In the genomic region with DNA sequence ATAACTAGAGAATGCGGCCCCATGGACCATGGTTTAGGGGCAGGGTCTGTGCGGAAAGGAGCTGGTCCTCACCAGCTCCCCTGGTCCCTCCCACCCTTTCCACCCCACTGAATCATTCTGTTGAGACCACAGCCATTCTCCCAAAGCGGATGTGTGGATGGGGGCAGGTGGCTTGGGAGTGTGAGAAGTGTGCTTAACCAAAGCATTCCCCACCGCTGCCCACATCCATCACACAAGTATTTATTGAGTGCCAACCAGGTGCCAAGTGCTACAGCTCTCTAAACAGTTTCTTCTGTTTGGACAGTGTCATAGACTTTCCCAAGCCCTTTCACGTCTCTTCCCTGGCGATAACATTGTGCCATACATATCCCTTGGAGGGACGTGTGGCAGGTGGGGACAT, we compare ENCODE assay signal across 17 cellular contexts. TPM values are rescaled to one million over a fixed set of nuclear protein-coding genes. Genes with fewer than 3 reads are reported as not detected.
A peak's percentile ranks its signal among the peaks of the same experiment; 100 is the strongest.
DNase-seq lines count a peak whose midpoint lies in the region; ATAC-seq, FAIRE-seq and TF ChIP-seq lines count a peak whose summit lies in the region.
"Had no signal": no experiment of that assay in that cellular context is flagged by ENCODE, and none has a peak within 500 bp of the region (broad histone marks: within the 10 kb centered on the region; RNA-seq: fewer than 3 reads in every experiment).

No MANE protein-coding gene starts in this region.

- intact Hi-C loops in left ventricle myocardium inferior (cut with micrococcal nuclease) (loop anchor here (10.0 kb wide), 1 partner anchor 71 kb away; no protein-coding TSS in a partner anchor), left ventricle myocardium superior (cut with micrococcal nuclease) (no loop called here), aorta (cut with DNase I) (loop anchor here in 1 of 2 donors (10.0 kb wide), 1 partner anchor 49 kb away; no protein-coding TSS in a partner anchor), HepG2 (cut with micrococcal nuclease; ENCODE audit: unreplicated experiment) (no loop called here), Caco-2 (cut with micrococcal nuclease; ENCODE audit: unreplicated experiment) (no loop called here)

- H3K4me1 ChIP-seq in left ventricle myocardium inferior: peaks cover 54% of the 10 kb centered on the region
- H3K4me1 ChIP-seq in aorta (ENCODE audit: control insufficient read depth in 1 of 2, insufficient read depth in 2 of 2, low read length in 2 of 2): peaks cover 2 to 3% of the 10 kb centered on the region in 2 donors
- H3K4me1 ChIP-seq in HepG2 (ENCODE audit: insufficient read depth, low read length): no peaks in the 10 kb centered on the region
- 0 out of 2 replicates have a peak, but pooled peaks cover 4% of the 10 kb centered on the region for H3K4me1 ChIP-seq in Caco-2
- H3K4me1 ChIP-seq: upper lobe of right lung had no signal

- in situ Hi-C loops in HepG2 (cut with HindIII; ENCODE audit: extremely low pct_ligation_motif_present, low pct_unique_long_range_greater_than_20kb): no loop called here

- no peak for FAIRE-seq in HepG2 (lab: Jason Lieb, UNC)
- FAIRE-seq: colon, G401.6 had no signal

- no peak overlapping the region for H2AFZ ChIP-seq in HepG2 (ENCODE audit: low read length)

- no peak for DNase-seq in left ventricle myocardium inferior
- DNase-seq in left ventricle myocardium superior: no peak
- peak; percentile 93 for DNase-seq in astrocyte of the hippocampus (ENCODE audit: low read depth, low spot score)
- DNase-seq in myocyte (ENCODE audit: low read depth): peak; percentile 92
- peak; percentile 63 to 77 for DNase-seq in aorta
- DNase-seq in activated CD4-positive, CD25-positive, alpha-beta regulatory T cell treated with anti-CD3 and anti-CD28 coated beads, Interleukin-2, amount 50 U/mL, for 72 hours: no peak
- no peak for DNase-seq in HepG2 (ENCODE audit: low spot score)
- DNase-seq in Caco-2: no peak
- DNase-seq: activated CD4-positive, alpha-beta memory T cell treated with anti-CD3 and anti-CD28 coated beads, Interleukin-2, amount 10 ng/mL, durations not matched to agents 7 days and 5 days; activated naive CD4-positive, alpha-beta T cell treated with Interleukin-2 at 50 U/mL for 16 hours; KG1; NCI-H2081 treated with DMSO at 0.1 percent for 48 hours; upper lobe of right lung had no signal

- no peak for TF ChIP-seq POLR2A in HepG2 (IDR thresholded peaks at IDR 0.05; ENCODE audit: insufficient read depth in 1 of 2, low read depth in 2 of 2, low read length in 2 of 2)

- H3K4me1 Mint-ChIP-seq in Caco-2 (ENCODE audit: low read depth, unreplicated experiment): peaks cover 7% of the 10 kb centered on the region

- H3K4me3 Mint-ChIP-seq in Caco-2 (ENCODE audit: unreplicated experiment): no peak overlapping the region
- H3K4me3 Mint-ChIP-seq: activated CD4-positive, alpha-beta memory T cell treated with anti-CD3 and anti-CD28 coated beads, Interleukin-2, amount 10 ng/mL, durations not matched to agents 7 days and 5 days; natural killer cell treated with Interleukin-12 subunit alpha and Interleukin-12 subunit beta and Interleukin-15 and Interleukin-18, amount 100 ng/mL, for 72 hours; T-helper 2 cell treated with Interferon-gamma antibody and Interleukin-4, amounts not matched to agents 5 μg/mL and 100 μg/mL, for 36 hours had no signal

- CTCF ChIA-PET in HepG2 (lab: Yijun Ruan, JAX; ENCODE audit: low intra/inter-chr PET ratio, low total read pairs): no interaction called here
- CTCF ChIA-PET in Caco-2 (lab: Charles Lee): interaction anchor here (1.0 kb wide), 2 partner anchors 41 to 44 kb away, joined by 3 to 5 read pairs; a partner anchor contains a TSS

- no peaks in the 10 kb centered on the region for H3K27me3 Mint-ChIP-seq in Caco-2 (ENCODE audit: insufficient read depth, unreplicated experiment)

- H3K79me2 ChIP-seq in HepG2 (ENCODE audit: insufficient read depth, low read length): no peaks in the 10 kb centered on the region

- H3K27ac ChIP-seq in left ventricle myocardium inferior (replicated peaks): peak overlapping the region; percentile 87
- peak overlapping the region; percentile 76 to 99 for H3K27ac ChIP-seq in aorta (ENCODE audit: low read depth in 1 of 2, low read length in 2 of 2)
- H3K27ac ChIP-seq in HepG2 (ENCODE audit: extremely low read length, insufficient read depth, low read length): no peak overlapping the region

- no peaks in the 10 kb centered on the region for H3K9me3 Mint-ChIP-seq in Caco-2 (ENCODE audit: unreplicated experiment)
- H3K9me3 Mint-ChIP-seq: activated CD4-positive, alpha-beta memory T cell treated with anti-CD3 and anti-CD28 coated beads, Interleukin-2, amount 10 ng/mL, durations not matched to agents 7 days and 5 days; natural killer cell treated with Interleukin-12 subunit alpha and Interleukin-12 subunit beta and Interleukin-15 and Interleukin-18, amount 100 ng/mL, for 72 hours; T-helper 2 cell treated with Interferon-gamma antibody and Interleukin-4, amounts not matched to agents 5 μg/mL and 100 μg/mL, for 36 hours had no signal

- no peak overlapping the region for H3K4me2 ChIP-seq in HepG2 (ENCODE audit: low read depth, low read length)

- H3K36me3 Mint-ChIP-seq in Caco-2 (ENCODE audit: insufficient read depth, unreplicated experiment): no peaks in the 10 kb centered on the region
- H3K36me3 Mint-ChIP-seq: natural killer cell treated with Interleukin-12 subunit alpha and Interleukin-12 subunit beta and Interleukin-15 and Interleukin-18, amount 100 ng/mL, for 72 hours had no signal

- BruUV-seq in HepG2 (replicated peaks; lab: Mats Ljungman, UMichigan) (no TSS peak), Caco-2 (replicated peaks; lab: Mats Ljungman, UMichigan) (no TSS peak)

- no peak overlapping the region for H3K9ac ChIP-seq in HepG2 (ENCODE audit: insufficient read depth, low read depth, low read length)

- H3K27me3 ChIP-seq in left ventricle myocardium inferior (ENCODE audit: low read depth) (peaks cover 43% of the 10 kb centered on the region), aorta (ENCODE audit: control insufficient read depth in 1 of 2, insufficient read depth in 2 of 2, low read length in 1 of 2) (no peaks in the 10 kb centered on the region), HepG2 (ENCODE audit: control insufficient read depth in 1 of 2, insufficient read depth in 2 of 2, low read length in 2 of 2) (peaks cover 28 to 87% of the 10 kb centered on the region in 2 experiments), Caco-2 (replicated peaks; ENCODE audit: control insufficient read depth, insufficient read depth, low read length) (no peaks in the 10 kb centered on the region)

- H3K27ac Mint-ChIP-seq in Caco-2 (ENCODE audit: unreplicated experiment): no peak overlapping the region
- H3K27ac Mint-ChIP-seq: activated CD4-positive, alpha-beta memory T cell treated with anti-CD3 and anti-CD28 coated beads, Interleukin-2, amount 10 ng/mL, durations not matched to agents 7 days and 5 days; natural killer cell treated with Interleukin-12 subunit alpha and Interleukin-12 subunit beta and Interleukin-15 and Interleukin-18, amount 100 ng/mL, for 72 hours; T-helper 2 cell treated with Interferon-gamma antibody and Interleukin-4, amounts not matched to agents 5 μg/mL and 100 μg/mL, for 36 hours had no signal

- POLR2A ChIA-PET in HepG2 (lab: Yijun Ruan, JAX) (no interaction called here), Caco-2 (lab: Charles Lee) (no interaction called here)

- TF ChIP-seq RAD21 in HepG2 (CRISPR knock-in tag; IDR thresholded peaks at IDR 0.05): no peak

- TF ChIP-seq EP300 in HepG2 (IDR thresholded peaks at IDR 0.05; ENCODE audit: low read depth in 2 of 2, low read length in 2 of 2) (no peak), HepG2 (CRISPR knock-in tag; IDR thresholded peaks at IDR 0.05; ENCODE audit: borderline replicate concordance) (no peak)

- H3K9me3 ChIP-seq in left ventricle myocardium inferior (replicated peaks) (no peaks in the 10 kb centered on the region), aorta (ENCODE audit: control insufficient read depth, low read length) (no peaks in the 10 kb centered on the region), HepG2 (ENCODE audit: low read length) (no peaks in the 10 kb centered on the region), Caco-2 (no peaks in the 10 kb centered on the region)
- H3K9me3 ChIP-seq: upper lobe of right lung had no signal

- no peak for ATAC-seq in left ventricle myocardium superior
- ATAC-seq in aorta (ENCODE audit: low FRiP score): no peak
- ATAC-seq in HepG2: no peak
- ATAC-seq: natural killer cell treated with Interleukin-12 subunit alpha and Interleukin-12 subunit beta and Interleukin-15 and Interleukin-18, amount 100 ng/mL, for 72 hours; upper lobe of right lung had no signal

- H4K20me1 ChIP-seq in HepG2 (ENCODE audit: insufficient read depth, low read length): no peaks in the 10 kb centered on the region; the same call in 1 of the 2 replicates

- no peaks in the 10 kb centered on the region for H3K36me3 ChIP-seq in left ventricle myocardium inferior
- peaks cover 0 to 9% of the 10 kb centered on the region in 2 donors for H3K36me3 ChIP-seq in aorta (ENCODE audit: control insufficient read depth in 1 of 2, insufficient read depth in 2 of 2, low read length in 1 of 2)
- no peaks in the 10 kb centered on the region for H3K36me3 ChIP-seq in HepG2 (replicated peaks in 1 of 2; ENCODE audit: control insufficient read depth in 1 of 2, insufficient read depth in 2 of 2, low read length in 2 of 2)
- H3K36me3 ChIP-seq in Caco-2 (ENCODE audit: control insufficient read depth, insufficient read depth, low read length): no peaks in the 10 kb centered on the region
- H3K36me3 ChIP-seq: upper lobe of right lung had no signal

- H3K4me3 ChIP-seq in left ventricle myocardium inferior (no peak overlapping the region), aorta (ENCODE audit: low read length in 2 of 2) (no peak overlapping the region), HepG2 (replicated peaks in 1 of 3; ENCODE audit: insufficient read depth in 1 of 3, low read depth in 2 of 3, low read length in 3 of 3) (no peak overlapping the region), Caco-2 (ENCODE audit: low read depth, low read length) (no peak overlapping the region)
- H3K4me3 ChIP-seq: upper lobe of right lung had no signal

- WGBS in aorta, 2 donors: 20 to 26% methylated on average over 7 of the region's 7 CpGs
- 47% methylated on average over 7 of the region's 7 CpGs for WGBS in HepG2 (ENCODE audit: low lambda C conversion rate)

- no peak for TF ChIP-seq CTCF in left ventricle myocardium inferior (IDR thresholded peaks at IDR 0.05; ENCODE audit: borderline replicate concordance)
- TF ChIP-seq CTCF in HepG2 (CRISPR knock-in tag; IDR thresholded peaks at IDR 0.05): no peak
- no peak for TF ChIP-seq CTCF in Caco-2 (IDR thresholded peaks at IDR 0.05; ENCODE audit: insufficient read depth in 1 of 2, low read depth in 1 of 2, low read length in 1 of 2, severe bottlenecking in 1 of 2, unreplicated experiment in 1 of 2)

RNA-seq across cellular contexts. Expression of a gene that starts 19.6 kb away (rescaled TPM):
- total RNA-seq in left ventricle myocardium inferior (145 TPM), left ventricle myocardium superior (111 TPM), myocyte (78.0 and 79.8 TPM in 2 replicates), aorta (100 to 1,000 TPM; 261 to 453 TPM), HepG2 (2016; rRNA removed; fragmentation: Illumina TruSeq; extraction: Trizol) (0.18 TPM in 1 of 2 replicates, not detected in the other), Caco-2 (2022) (17.2 and 18.6 TPM in 2 replicates)
- polyA plus RNA-seq in myocyte (2012): 57.8 TPM
- polyA plus RNA-seq in aorta (1,000 to 10,000 TPM in 1 of 2 donors, 10 to 100 TPM in 1; 81.6 to 1,108 TPM), HepG2 (2011; rRNA removed) (0.24 and 0.94 TPM in 2 replicates)
- 0.51 TPM in 1 of 2 replicates, not detected in the other for total RNA-seq in HepG2 (2016; cell fraction: cytosol; rRNA removed; fragmentation: Illumina TruSeq; extraction: Trizol; ENCODE audit: low read depth)
- total RNA-seq in HepG2 (2016; cell fraction: insoluble cytoplasmic fraction; rRNA removed; fragmentation: Illumina TruSeq; extraction: Trizol): 0.06 TPM in 1 of 2 replicates, not detected in the other
- total RNA-seq in HepG2 (2016; cell fraction: membrane; rRNA removed; fragmentation: Illumina TruSeq; extraction: Trizol): 0.12 and 1.1 TPM in 2 replicates
- 0.71 TPM in 1 of 2 replicates, not detected in the other for total RNA-seq in HepG2 (2016; cell fraction: nucleus; rRNA removed; fragmentation: Illumina TruSeq; extraction: Trizol)
- 0.13 and 0.20 TPM in 2 replicates for polyA plus RNA-seq in HepG2 (2011; cell fraction: cytosol; rRNA removed)
- 0.45 and 1.0 TPM in 2 replicates for polyA plus RNA-seq in HepG2 (2011; cell fraction: nucleus; rRNA removed)
- 0.93 and 1.4 TPM in 2 replicates for polyA plus RNA-seq in HepG2 (2012)
- 0.38 and 0.63 TPM in 2 replicates for polyA plus RNA-seq in HepG2 (2016; cell fraction: cytosol; fragmentation: Illumina TruSeq; extraction: Trizol; ENCODE audit: low read depth)
- 0.98 TPM in 1 of 2 replicates, not detected in the other for polyA plus RNA-seq in HepG2 (2016; cell fraction: insoluble cytoplasmic fraction; fragmentation: Illumina TruSeq; extraction: Trizol; ENCODE audit: low read depth)
- polyA plus RNA-seq in HepG2 (2016; cell fraction: membrane; fragmentation: Illumina TruSeq; extraction: Trizol; ENCODE audit: low read depth): 0.58 and 1.4 TPM in 2 replicates
- polyA plus RNA-seq in HepG2 (2016; cell fraction: nucleus; fragmentation: Illumina TruSeq; extraction: Trizol; ENCODE audit: insufficient read depth, low read depth): 0.41 TPM in 1 of 2 replicates, not detected in the other
- polyA minus RNA-seq in HepG2 (2011; rRNA and poly(A)+ RNA removed; ENCODE audit: low replicate concordance): 0.44 and 4.0 TPM in 2 replicates
- not detected in 2 replicates for polyA minus RNA-seq in HepG2 (2011; cell fraction: cytosol; rRNA and poly(A)+ RNA removed)
- 0.37 and 1.8 TPM in 2 replicates for polyA minus RNA-seq in HepG2 (2011; cell fraction: nucleus; rRNA and poly(A)+ RNA removed)

RNA-seq across cellular contexts. Expression of a gene that starts 36.0 kb away (rescaled TPM):
- 15,954 TPM for total RNA-seq in left ventricle myocardium inferior
- total RNA-seq in left ventricle myocardium superior: 14,457 TPM
- total RNA-seq in myocyte: 10,265 and 13,585 TPM in 2 replicates
- polyA plus RNA-seq in myocyte (2012): 3,580 TPM
- 100 to 1,000 TPM; 282 to 314 TPM for total RNA-seq in aorta
- 100 to 1,000 TPM in 1 of 2 donors, 10 to 100 TPM in 1; 22.5 to 145 TPM for polyA plus RNA-seq in aorta
- not detected in 2 replicates for total RNA-seq in HepG2 (2016; rRNA removed; fragmentation: Illumina TruSeq; extraction: Trizol)
- total RNA-seq in HepG2 (2016; cell fraction: cytosol; rRNA removed; fragmentation: Illumina TruSeq; extraction: Trizol; ENCODE audit: low read depth): 0.10 TPM in 1 of 2 replicates, not detected in the other
- total RNA-seq in HepG2 (2016; cell fraction: insoluble cytoplasmic fraction; rRNA removed; fragmentation: Illumina TruSeq; extraction: Trizol): not detected in 2 replicates
- total RNA-seq in HepG2 (2016; cell fraction: membrane; rRNA removed; fragmentation: Illumina TruSeq; extraction: Trizol): not detected in 2 replicates
- not detected in 2 replicates for total RNA-seq in HepG2 (2016; cell fraction: nucleus; rRNA removed; fragmentation: Illumina TruSeq; extraction: Trizol)
- 0.21 TPM in 1 of 2 replicates, not detected in the other for polyA plus RNA-seq in HepG2 (2011; rRNA removed)
- 0.05 and 0.09 TPM in 2 replicates for polyA plus RNA-seq in HepG2 (2011; cell fraction: cytosol; rRNA removed)
- 0.51 TPM in 1 of 2 replicates, not detected in the other for polyA plus RNA-seq in HepG2 (2011; cell fraction: nucleus; rRNA removed)
- polyA plus RNA-seq in HepG2 (2012): not detected in 2 replicates
- not detected in 2 replicates for polyA plus RNA-seq in HepG2 (2016; cell fraction: cytosol; fragmentation: Illumina TruSeq; extraction: Trizol; ENCODE audit: low read depth)
- not detected in 2 replicates for polyA plus RNA-seq in HepG2 (2016; cell fraction: insoluble cytoplasmic fraction; fragmentation: Illumina TruSeq; extraction: Trizol; ENCODE audit: low read depth)
- polyA plus RNA-seq in HepG2 (2016; cell fraction: membrane; fragmentation: Illumina TruSeq; extraction: Trizol; ENCODE audit: low read depth): not detected in 2 replicates
- not detected in 2 replicates for polyA plus RNA-seq in HepG2 (2016; cell fraction: nucleus; fragmentation: Illumina TruSeq; extraction: Trizol; ENCODE audit: insufficient read depth, low read depth)
- 0.06 and 8.3 TPM in 2 replicates for polyA minus RNA-seq in HepG2 (2011; rRNA and poly(A)+ RNA removed; ENCODE audit: low replicate concordance)
- not detected in 2 replicates for polyA minus RNA-seq in HepG2 (2011; cell fraction: cytosol; rRNA and poly(A)+ RNA removed)
- polyA minus RNA-seq in HepG2 (2011; cell fraction: nucleus; rRNA and poly(A)+ RNA removed): not detected in 2 replicates
- 0.86 TPM in 1 of 2 replicates, not detected in the other for total RNA-seq in Caco-2 (2022)
- total RNA-seq: activated CD4-positive, alpha-beta memory T cell treated with anti-CD3 and anti-CD28 coated beads, Interleukin-2, amount 10 ng/mL, durations not matched to agents 7 days and 5 days; natural killer cell treated with Interleukin-12 subunit alpha and Interleukin-12 subunit beta and Interleukin-15 and Interleukin-18, amount 100 ng/mL, for 72 hours had no signal

RNA-seq across cellular contexts. Expression of a gene that starts 44.5 kb away (rescaled TPM):
- total RNA-seq in left ventricle myocardium inferior (22.0 TPM), left ventricle myocardium superior (21.6 TPM), myocyte (43.1 and 57.0 TPM in 2 replicates), aorta (10 to 100 TPM; 38.5 to 42.3 TPM), HepG2 (2016; rRNA removed; fragmentation: Illumina TruSeq; extraction: Trizol) (81.1 and 88.7 TPM in 2 replicates), Caco-2 (2022) (51.0 and 53.7 TPM in 2 replicates)
- 67.7 TPM for polyA plus RNA-seq in myocyte (2012)
- polyA plus RNA-seq in aorta (100 to 1,000 TPM in 1 of 2 donors, 10 to 100 TPM in 1; 17.0 to 135 TPM), HepG2 (2011; rRNA removed) (106 and 115 TPM in 2 replicates)
- total RNA-seq in HepG2 (2016; cell fraction: cytosol; rRNA removed; fragmentation: Illumina TruSeq; extraction: Trizol; ENCODE audit: low read depth): 41.1 and 50.9 TPM in 2 replicates
- total RNA-seq in HepG2 (2016; cell fraction: insoluble cytoplasmic fraction; rRNA removed; fragmentation: Illumina TruSeq; extraction: Trizol): 81.2 and 82.9 TPM in 2 replicates
- total RNA-seq in HepG2 (2016; cell fraction: membrane; rRNA removed; fragmentation: Illumina TruSeq; extraction: Trizol): 59.8 and 79.0 TPM in 2 replicates
- total RNA-seq in HepG2 (2016; cell fraction: nucleus; rRNA removed; fragmentation: Illumina TruSeq; extraction: Trizol): 39.6 and 46.3 TPM in 2 replicates
- 98.1 and 128 TPM in 2 replicates for polyA plus RNA-seq in HepG2 (2011; cell fraction: cytosol; rRNA removed)
- 123 and 155 TPM in 2 replicates for polyA plus RNA-seq in HepG2 (2011; cell fraction: nucleus; rRNA removed)
- polyA plus RNA-seq in HepG2 (2012): 44.8 and 45.3 TPM in 2 replicates
- 40.7 and 53.5 TPM in 2 replicates for polyA plus RNA-seq in HepG2 (2016; cell fraction: cytosol; fragmentation: Illumina TruSeq; extraction: Trizol; ENCODE audit: low read depth)
- polyA plus RNA-seq in HepG2 (2016; cell fraction: insoluble cytoplasmic fraction; fragmentation: Illumina TruSeq; extraction: Trizol; ENCODE audit: low read depth): 88.1 and 98.3 TPM in 2 replicates
- 54.7 and 71.1 TPM in 2 replicates for polyA plus RNA-seq in HepG2 (2016; cell fraction: membrane; fragmentation: Illumina TruSeq; extraction: Trizol; ENCODE audit: low read depth)
- polyA plus RNA-seq in HepG2 (2016; cell fraction: nucleus; fragmentation: Illumina TruSeq; extraction: Trizol; ENCODE audit: insufficient read depth, low read depth): 87.2 and 90.5 TPM in 2 replicates
- 98.5 and 174 TPM in 2 replicates for polyA minus RNA-seq in HepG2 (2011; rRNA and poly(A)+ RNA removed; ENCODE audit: low replicate concordance)
- polyA minus RNA-seq in HepG2 (2011; cell fraction: cytosol; rRNA and poly(A)+ RNA removed): 43.2 and 68.0 TPM in 2 replicates
- 32.6 and 38.2 TPM in 2 replicates for polyA minus RNA-seq in HepG2 (2011; cell fraction: nucleus; rRNA and poly(A)+ RNA removed)

Comparison
In these comparisons a context has a peak if more than half of its experiments do, and no peak if none do; other contexts are left out.
1. DNase-seq: peak in astrocyte of the hippocampus (single experiment), myocyte (single experiment) and aorta (2 of 2); none in left ventricle myocardium inferior (single experiment), left ventricle myocardium superior (single experiment), activated CD4-positive, CD25-positive, alpha-beta regulatory T cell treated with anti-CD3 and anti-CD28 coated beads, Interleukin-2, amount 50 U/mL, for 72 hours (single experiment), HepG2 (single experiment) and Caco-2 (0 of 2).
2. RNA of a gene that starts 36.0 kb away (total RNA-seq): 15,954 TPM in left ventricle myocardium inferior (single experiment), 14,457 TPM in left ventricle myocardium superior (single experiment), 10,265 to 13,585 TPM in myocyte and 282 to 314 TPM in aorta; 0.86 TPM in Caco-2 and 0.10 TPM in HepG2; every median in the first group is over 100 times any median in the second.